14 cellular contexts compared by ENCODE assay signal in the genomic region with DNA sequence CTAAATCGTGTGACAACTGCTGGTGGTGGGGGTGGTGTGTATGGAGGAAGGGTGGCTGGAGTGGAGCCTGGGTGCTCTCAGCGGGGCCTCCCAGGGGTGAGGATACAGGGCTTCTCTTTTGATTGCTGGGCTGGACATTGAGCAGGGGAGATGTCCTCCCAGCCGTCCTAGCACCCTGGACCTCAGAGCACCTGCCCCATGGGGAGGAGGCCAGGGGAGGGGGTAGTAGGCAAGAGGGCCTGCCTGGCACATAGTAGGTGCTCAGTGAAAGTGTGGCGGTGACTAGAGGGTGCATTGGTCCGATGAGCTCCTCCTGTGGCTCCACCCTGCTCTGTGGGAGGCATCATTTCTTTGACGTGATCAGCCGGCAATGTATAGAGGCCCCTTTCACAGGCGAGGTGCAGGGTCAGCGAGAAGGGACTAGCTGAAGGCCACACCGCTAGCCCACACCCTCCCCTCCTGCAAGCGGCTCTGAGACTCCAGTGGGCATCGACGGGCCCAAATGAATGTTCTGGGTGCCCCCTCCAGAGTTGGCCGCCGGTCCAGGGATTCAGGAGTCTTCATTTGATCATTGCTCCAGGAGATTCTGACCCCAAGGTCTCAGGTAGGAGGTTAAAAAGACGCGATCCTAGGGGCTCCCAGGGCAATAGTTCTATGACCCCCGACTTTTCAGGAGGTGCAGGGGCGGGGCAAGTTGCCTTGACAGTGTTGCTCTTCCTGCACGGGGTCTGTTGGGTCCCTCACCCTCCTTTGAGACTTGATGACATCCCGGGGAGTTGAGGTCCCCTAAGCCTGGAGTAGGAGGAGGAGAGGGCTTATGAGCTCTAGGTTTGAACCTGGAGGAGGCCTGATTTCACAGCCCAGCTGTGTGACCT.
A peak's percentile ranks its signal among the peaks of the same experiment; 100 is the strongest.
DNase-seq lines count a peak whose midpoint lies in the region; ATAC-seq, FAIRE-seq and TF ChIP-seq lines count a peak whose summit lies in the region.
"Had no signal": no experiment of that assay in that cellular context is flagged by ENCODE, and none has a peak within 500 bp of the region (broad histone marks: within the 10 kb centered on the region; RNA-seq: fewer than 3 reads in every experiment).

No MANE protein-coding gene starts in this region.

- no peak for TF ChIP-seq EP300 in SK-N-SH (IDR thresholded peaks at IDR 0.05; ENCODE audit: borderline replicate concordance in 1 of 2, low read depth in 1 of 2, low read length in 1 of 2)
- no peak for TF ChIP-seq EP300 in K562 (IDR thresholded peaks at IDR 0.05; ENCODE audit: low read length)

- H3K9ac ChIP-seq in SK-N-SH (no peak overlapping the region), K562 (ENCODE audit: insufficient read depth in 1 of 2, low read depth in 2 of 2, low read length in 2 of 2) (no peak overlapping the region)
- H3K9ac ChIP-seq: GM23248 had no signal

- BruUV-seq in K562 (replicated peaks; lab: Mats Ljungman, UMichigan), result no TSS peak

- no peak for FAIRE-seq in K562 (lab: Jason Lieb, UNC)
- FAIRE-seq: H54 had no signal

- TF ChIP-seq RAD21 in SK-N-SH (IDR thresholded peaks at IDR 0.05; ENCODE audit: low read length) (no peak), K562 (CRISPR knock-in tag; conservative IDR thresholded peaks at IDR 0.05 in 1 of 2, IDR thresholded peaks at IDR 0.05 in 1 of 2) (no peak)

- intact Hi-C loops in K562 (cut with micrococcal nuclease), result no loop called here
- intact Hi-C loops in mucosa of descending colon (cut with DNase I, micrococcal nuclease), result no loop called here
- intact Hi-C loops in spleen (cut with DNase I; ENCODE audit: low total_unique reads), result no loop called here

- H3K4me3 ChIP-seq in SK-N-SH (ENCODE audit: low read depth in 2 of 2, low read length in 1 of 2) (no peak overlapping the region), K562 (no peak overlapping the region), mucosa of descending colon (no peak overlapping the region), spleen (no peak overlapping the region)
- H3K4me3 ChIP-seq: GM23248 had no signal

- H2AFZ ChIP-seq in SK-N-SH (ENCODE audit: low read depth) (no peak overlapping the region), K562 (ENCODE audit: low read depth, low read length) (no peak overlapping the region)
- H2AFZ ChIP-seq: GM23248 had no signal

- no peaks in the 10 kb centered on the region for H3K9me2 ChIP-seq in SK-N-SH

- DNase-seq in SK-N-SH (peak; percentile 30), K562 (ENCODE audit: extremely low read depth in 1 of 4, low spot score in 3 of 4) (no peak), mucosa of descending colon (peak in 2 of 3 donors; percentile 7 to 34), spleen (peak; percentile 54), dedifferentiated amniotic fluid mesenchymal stem cell (ENCODE audit: extremely low spot score) (no peak), RKO (ENCODE audit: low spot score) (no peak)
- DNase-seq: Caco-2; CD8-positive, alpha-beta memory T cell; DMS53; GF-D8; GM23248 had no signal

- no peak overlapping the region for H3K4me2 ChIP-seq in SK-N-SH
- H3K4me2 ChIP-seq in K562 (ENCODE audit: insufficient read depth, low read length), result no peak overlapping the region

- POLR2A ChIA-PET in SK-N-SH (lab: Yijun Ruan, JAX), result no interaction called here
- POLR2A ChIA-PET in K562 (lab: Yijun Ruan, JAX), result no interaction called here

- in situ Hi-C loops in K562 (cut with MboI), result no loop called here

- TF ChIP-seq POLR2A in K562 (conservative IDR thresholded peaks at IDR 0.05) (no peak), spleen (IDR thresholded peaks at IDR 0.05) (no peak)

- 73% methylated on average over 11 of the region's 21 CpGs for WGBS in SK-N-SH (ENCODE audit: low lambda C conversion rate)
- 2% methylated on average over 20 of the region's 21 CpGs for WGBS in K562 (ENCODE audit: insufficient coverage, low coverage, missing lambda C conversion rate)
- 88 to 95% (median 90%) methylated on average over 16 to 21 of the region's 21 CpGs for WGBS in spleen, 5 donors

- CTCF ChIA-PET in SK-N-SH (lab: Yijun Ruan, JAX), result interaction anchor here (1.2 kb wide), 1 partner anchor 16 kb away, joined by 4 read pairs; no protein-coding TSS in a partner anchor
- CTCF ChIA-PET in K562 (lab: Yijun Ruan, JAX; ENCODE audit: low intra/inter-chr PET ratio), result no interaction called here

- H3K9me3 ChIP-seq in SK-N-SH (no peaks in the 10 kb centered on the region), K562 (replicated peaks; ENCODE audit: control insufficient read depth, insufficient read depth, low read depth, low read length) (no peaks in the 10 kb centered on the region), mucosa of descending colon (no peaks in the 10 kb centered on the region), spleen (peaks cover 0 to 12% (median 3%) of the 10 kb centered on the region in 8 donors)

- H3K36me3 ChIP-seq in SK-N-SH (replicated peaks in 1 of 2; ENCODE audit: control insufficient read depth in 1 of 2, insufficient read depth in 2 of 2, low read length in 1 of 2) (no peaks in the 10 kb centered on the region), K562 (ENCODE audit: control insufficient read depth, insufficient read depth, low read length) (no peaks in the 10 kb centered on the region), mucosa of descending colon (ENCODE audit: low read depth) (no peaks in the 10 kb centered on the region), spleen (no peaks in the 10 kb centered on the region)

- ATAC-seq in SK-N-SH treated with all-trans-retinoic acid at 6 μM for 48 hours (no peak), K562 (peak; percentile 28; the same call in 2 of the 3 replicates), mucosa of descending colon (no peak)

- H3K79me2 ChIP-seq in SK-N-SH (ENCODE audit: insufficient read depth) (no peaks in the 10 kb centered on the region), K562 (ENCODE audit: control insufficient read depth, insufficient read depth, low read length) (no peaks in the 10 kb centered on the region)

- H3K27me3 ChIP-seq in SK-N-SH (ENCODE audit: insufficient read depth) (no peaks in the 10 kb centered on the region), K562 (ENCODE audit: control insufficient read depth in 2 of 2, insufficient read depth in 2 of 2, low read length in 2 of 2) (peaks cover 2 to 47% of the 10 kb centered on the region in 2 experiments; a peak in 3 of 5 replicates), spleen (replicated peaks in 1 of 7) (no peaks in the 10 kb centered on the region)

- no peaks in the 10 kb centered on the region for H3K9me1 ChIP-seq in K562 (ENCODE audit: control insufficient read depth, insufficient read depth, low read length)

- H3K4me1 ChIP-seq in SK-N-SH (ENCODE audit: control insufficient read depth in 1 of 2, insufficient read depth in 2 of 2, low read depth in 1 of 2, low read length in 1 of 2) (no peaks in the 10 kb centered on the region), K562 (replicated peaks in 1 of 2; ENCODE audit: control insufficient read depth in 2 of 2, insufficient read depth in 2 of 2, low read length in 2 of 2) (no peaks in the 10 kb centered on the region), mucosa of descending colon (ENCODE audit: low read depth) (no peaks in the 10 kb centered on the region), spleen (no peaks in the 10 kb centered on the region)
- H3K4me1 ChIP-seq: Caco-2 had no signal

- TF ChIP-seq CTCF in SK-N-SH (IDR thresholded peaks at IDR 0.05) (no peak), K562 (IDR thresholded peaks at IDR 0.05 in 2 of 3, conservative IDR thresholded peaks at IDR 0.05 in 1 of 3; ENCODE audit: insufficient read depth in 2 of 3, low read depth in 1 of 3, low read length in 3 of 3) (no peak), mucosa of descending colon (IDR thresholded peaks at IDR 0.05) (no peak), spleen (IDR thresholded peaks at IDR 0.05 in 8 of 11, conservative IDR thresholded peaks at IDR 0.05 in 3 of 11) (no peak)

- no peaks in the 10 kb centered on the region for H3F3A ChIP-seq in SK-N-SH (replicated peaks; ENCODE audit: insufficient read depth)

- H3K27ac ChIP-seq in SK-N-SH (ENCODE audit: low read depth in 2 of 2, low read length in 1 of 2) (no peak overlapping the region), K562 (ENCODE audit: extremely low read depth, low read depth, low read length) (no peak overlapping the region), spleen (no peak overlapping the region)
- H3K27ac ChIP-seq: 22Rv1, GM23248 had no signal

- H4K20me1 ChIP-seq in SK-N-SH (ENCODE audit: insufficient read depth) (no peaks in the 10 kb centered on the region), K562 (replicated peaks; ENCODE audit: control insufficient read depth, insufficient read depth, low read length) (no peaks in the 10 kb centered on the region)

TF ChIP-seq in SK-N-SH, 30 proteins besides CTCF, POLR2A, EP300 and RAD21 (continues in another document):
- TF ChIP-seq MEF2A (IDR thresholded peaks at IDR 0.05; ENCODE audit: borderline replicate concordance, low read depth), result no peak

TF ChIP-seq in SK-N-SH treated with all-trans-retinoic acid at 6 μM for 48 hours, 23 proteins besides CTCF, POLR2A, EP300 and RAD21 (continues in another document):
- no peak for TF ChIP-seq ISL1 (CRISPR knock-in tag; IDR thresholded peaks at IDR 0.05)
- no peak for TF ChIP-seq ZNF8 (CRISPR knock-in tag; IDR thresholded peaks at IDR 0.05)
- no peak for TF ChIP-seq PPARA (CRISPR knock-in tag; IDR thresholded peaks at IDR 0.05; ENCODE audit: borderline replicate concordance)
- no peak for TF ChIP-seq TOX (CRISPR knock-in tag; IDR thresholded peaks at IDR 0.05; ENCODE audit: borderline replicate concordance)
- no peak for TF ChIP-seq ZFP3 (CRISPR knock-in tag; IDR thresholded peaks at IDR 0.05)
- TF ChIP-seq ZFP30 (CRISPR knock-in tag; IDR thresholded peaks at IDR 0.05), result no peak
- TF ChIP-seq RARB (CRISPR knock-in tag; IDR thresholded peaks at IDR 0.05), result no peak
- TF ChIP-seq BACH2 (CRISPR knock-in tag; IDR thresholded peaks at IDR 0.05; ENCODE audit: borderline replicate concordance), result no peak
- no peak for TF ChIP-seq ZC3H10 (CRISPR knock-in tag; IDR thresholded peaks at IDR 0.05)
- no peak for TF ChIP-seq ESRRG (CRISPR knock-in tag; IDR thresholded peaks at IDR 0.05)
- no peak for TF ChIP-seq ZNF565 (CRISPR knock-in tag; conservative IDR thresholded peaks at IDR 0.05; ENCODE audit: low read depth)

TF ChIP-seq in K562, 482 proteins besides CTCF, POLR2A, EP300 and RAD21:
- TF ChIP-seq, protein P1, sequence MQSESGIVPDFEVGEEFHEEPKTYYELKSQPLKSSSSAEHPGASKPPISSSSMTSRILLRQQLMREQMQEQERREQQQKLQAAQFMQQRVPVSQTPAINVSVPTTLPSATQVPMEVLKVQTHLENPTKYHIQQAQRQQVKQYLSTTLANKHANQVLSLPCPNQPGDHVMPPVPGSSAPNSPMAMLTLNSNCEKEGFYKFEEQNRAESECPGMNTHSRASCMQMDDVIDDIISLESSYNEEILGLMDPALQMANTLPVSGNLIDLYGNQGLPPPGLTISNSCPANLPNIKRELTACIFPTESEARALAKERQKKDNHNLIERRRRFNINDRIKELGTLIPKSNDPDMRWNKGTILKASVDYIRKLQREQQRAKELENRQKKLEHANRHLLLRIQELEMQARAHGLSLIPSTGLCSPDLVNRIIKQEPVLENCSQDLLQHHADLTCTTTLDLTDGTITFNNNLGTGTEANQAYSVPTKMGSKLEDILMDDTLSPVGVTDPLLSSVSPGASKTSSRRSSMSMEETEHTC (IDR thresholded peaks at IDR 0.05), result no peak
- TF ChIP-seq ZBTB7A (IDR thresholded peaks at IDR 0.05; ENCODE audit: borderline replicate concordance, control insufficient read depth, low read depth, low read length), result no peak
- TF ChIP-seq ZKSCAN1 (IDR thresholded peaks at IDR 0.05; ENCODE audit: low read depth, low read length), result peak; percentile 77; the same call in 1 of the 2 replicates
TF ChIP-seq in K562: peak in this region for 1.

Comparison
In these comparisons a context has a peak if more than half of its experiments do, and no peak if none do; other contexts are left out.
1. DNase-seq: peak in SK-N-SH (single experiment), mucosa of descending colon (2 of 3) and spleen (single experiment); none in K562 (0 of 4), dedifferentiated amniotic fluid mesenchymal stem cell (single experiment) and RKO (single experiment).